ENCODE assay signal across 9 cellular contexts in genomic region chr1:224377676-224378006, GRCh38. TPM values are rescaled to one million over a fixed set of nuclear protein-coding genes. Genes with fewer than 3 reads are reported as not detected.
A peak's percentile ranks its signal among the peaks of the same experiment; 100 is the strongest.
DNase-seq lines count a peak whose midpoint lies in the region; ATAC-seq, FAIRE-seq and TF ChIP-seq lines count a peak whose summit lies in the region.
"Had no signal": no experiment of that assay in that cellular context is flagged by ENCODE, and none has a peak within 500 bp of the region (broad histone marks: within the 10 kb centered on the region; RNA-seq: fewer than 3 reads in every experiment).

No MANE protein-coding gene starts in this region.

- intact Hi-C loops in Right ventricle myocardium inferior (cut with DNase I): no loop called here
- intact Hi-C loops in body of pancreas (cut with DNase I): no loop called here

- FAIRE-seq in islet of Langerhans (lab: Jason Lieb, UNC): peak; percentile 97

- H3K4me3 ChIP-seq in right atrium auricular region (no peak overlapping the region), body of pancreas (no peak overlapping the region)
- H3K4me3 ChIP-seq: right lobe of liver had no signal

- H3K36me3 ChIP-seq in right atrium auricular region (peaks cover 43% of the 10 kb centered on the region), body of pancreas (replicated peaks in 1 of 2; ENCODE audit: insufficient read depth in 1 of 2, low read depth in 2 of 2) (peaks cover 0 to 9% of the 10 kb centered on the region in 2 donors)

- 74% methylated on average over 2 of the region's 2 CpGs; no CpG with 5 or more reads in 1 of the 2 donors for WGBS in body of pancreas, 2 donors

- no peak for TF ChIP-seq POLR2A in body of pancreas (IDR thresholded peaks at IDR 0.05)

- H3K9me3 ChIP-seq in right atrium auricular region (no peaks in the 10 kb centered on the region), body of pancreas (no peaks in the 10 kb centered on the region)
- H3K9me3 ChIP-seq: right lobe of liver had no signal

- H3K27me3 ChIP-seq in right atrium auricular region (no peaks in the 10 kb centered on the region), body of pancreas (no peaks in the 10 kb centered on the region)
- H3K27me3 ChIP-seq: right lobe of liver had no signal

- DNase-seq in Right ventricle myocardium inferior (ENCODE audit: missing footprints) (no peak), right atrium auricular region (ENCODE audit: low spot score) (no peak), body of pancreas (no peak), OCI-M2 (lab: John Stamatoyannopoulos, UW; ENCODE audit: unreplicated experiment) (no peak), NCI-H1694 (lab: John Stamatoyannopoulos, UW) (no peak)
- peak; percentile 30 to 52 for DNase-seq in activated CD4-positive, alpha-beta T cell treated with anti-CD3 and anti-CD28 coated beads, Interleukin-2, amount 50 U/mL, for 48 hours
- DNase-seq: right lobe of liver had no signal

- TF ChIP-seq CTCF in right atrium auricular region (IDR thresholded peaks at IDR 0.05): no peak
- no peak for TF ChIP-seq CTCF in body of pancreas (IDR thresholded peaks at IDR 0.05)

- peak overlapping the region in 1 of 2 donors; percentile 48 for H3K27ac ChIP-seq in right atrium auricular region
- H3K27ac ChIP-seq in body of pancreas: peak overlapping the region in 1 of 4 donors; percentile 43
- H3K27ac ChIP-seq: right lobe of liver had no signal

- peaks cover 0 to 21% of the 10 kb centered on the region in 2 donors for H3K4me1 ChIP-seq in right atrium auricular region
- no peaks in the 10 kb centered on the region for H3K4me1 ChIP-seq in body of pancreas

- peak; percentile 35 for ATAC-seq in Right ventricle myocardium inferior
- peak; percentile 62 for ATAC-seq in HG03095 (IDR thresholded peaks at IDR 0.05; ENCODE audit: unreplicated experiment)
- ATAC-seq in body of pancreas: no peak

RNA-seq across cellular contexts. Expression of gene CNIH4, which starts 21.0 kb away (rescaled TPM):
- total RNA-seq in Right ventricle myocardium inferior (31.5 TPM), right atrium auricular region (10 to 100 TPM; 18.2 to 22.4 TPM), body of pancreas (10 to 100 TPM; 15.0 to 35.3 TPM)

RNA-seq across cellular contexts. Expression of gene NVL, which starts 47.7 kb away (rescaled TPM):
- 8.3 TPM for total RNA-seq in Right ventricle myocardium inferior
- total RNA-seq in right atrium auricular region: 1 to 10 TPM; 7.5 to 8.3 TPM
- 10 to 100 TPM; 24.6 to 31.0 TPM for total RNA-seq in body of pancreas

RNA-seq across cellular contexts. Expression of gene WDR26, which starts 57.0 kb away (rescaled TPM):
- total RNA-seq in Right ventricle myocardium inferior (55.4 TPM), right atrium auricular region (10 to 100 TPM; 44.6 to 54.5 TPM), body of pancreas (10 to 100 TPM; 29.3 to 49.3 TPM)

Comparison
In these comparisons a context has a peak if more than half of its experiments do, and no peak if none do; other contexts are left out.
1. DNase-seq: peak in activated CD4-positive, alpha-beta T cell treated with anti-CD3 and anti-CD28 coated beads, Interleukin-2, amount 50 U/mL, for 48 hours (2 of 2); none in Right ventricle myocardium inferior (single experiment), right atrium auricular region (single experiment), body of pancreas (0 of 4), OCI-M2 (single experiment) and NCI-H1694 (single experiment).